In genomic region chr15:42133892-42134502, GRCh38 we compare ENCODE assay signal across 8 cellular contexts. TPM values are rescaled to one million over a fixed set of nuclear protein-coding genes. Genes with fewer than 3 reads are reported as not detected.
DNase-seq lines count a peak whose midpoint lies in the region; ATAC-seq, FAIRE-seq and TF ChIP-seq lines count a peak whose summit lies in the region.

No MANE protein-coding gene starts in this region.

- peak; percentile 41 to 54 for DNase-seq in A549 (ENCODE audit: low read depth in 1 of 2, low spot score in 1 of 2)
- peak; percentile 50 for DNase-seq in NCI-H345 (lab: John Stamatoyannopoulos, UW)
- peak; percentile 63 for DNase-seq in activated CD4-positive, alpha-beta T cell treated with anti-CD3 and anti-CD28 coated beads, Interleukin-2, amount 10 ng/mL, durations not matched to agents 7 days and 5 days
- peak; percentile 52 for DNase-seq in endothelial cell of umbilical vein (ENCODE audit: low read depth, low spot score)
- DNase-seq in osteocyte (ENCODE audit: extremely low spot score, unreplicated experiment), result peak; percentile 84

- no peak overlapping the region for H3K9ac ChIP-seq in endothelial cell of umbilical vein (replicated peaks; ENCODE audit: extremely low read depth, insufficient read depth, low read length)

- H3K4me3 ChIP-seq in A549 (no peak overlapping the region), endothelial cell of umbilical vein (replicated peaks in 1 of 3; ENCODE audit: insufficient read depth in 1 of 3, low read depth in 1 of 3, low read length in 3 of 3) (no peak overlapping the region)

- peaks cover 9% of the 10 kb centered on the region for H3K27me3 Mint-ChIP-seq in activated CD4-positive, alpha-beta T cell treated with anti-CD3 and anti-CD28 coated beads, Interleukin-2, amount 10 ng/mL, durations not matched to agents 7 days and 5 days
- H3K27me3 Mint-ChIP-seq in osteocyte (ENCODE audit: unreplicated experiment), result peaks cover 37% of the 10 kb centered on the region

- no peak for TF ChIP-seq EP300 in A549 (IDR thresholded peaks at IDR 0.05)

- TF ChIP-seq CTCF in A549 (IDR thresholded peaks at IDR 0.05) (peak; percentile 52), GM12874 (IDR thresholded peaks at IDR 0.05; ENCODE audit: insufficient read depth, low read depth, low read length) (peak; percentile 84), endothelial cell of umbilical vein (IDR thresholded peaks at IDR 0.05; ENCODE audit: extremely low read depth in 1 of 2, insufficient read depth in 1 of 2, low read depth in 1 of 2, low read length in 2 of 2) (peak; percentile 59 to 78), osteocyte (IDR thresholded peaks at IDR 0.05) (peak; percentile 54)

- no peaks in the 10 kb centered on the region for H3K9me1 ChIP-seq in endothelial cell of umbilical vein (replicated peaks; ENCODE audit: control insufficient read depth, extremely low read depth, insufficient read depth, low read length)

- no peaks in the 10 kb centered on the region for H3K79me2 ChIP-seq in endothelial cell of umbilical vein (ENCODE audit: control insufficient read depth, insufficient read depth, low read length)

- no peak overlapping the region for H2AFZ ChIP-seq in endothelial cell of umbilical vein (ENCODE audit: low read depth, low read length)

- H3K4me1 ChIP-seq in A549 (peaks cover 20% of the 10 kb centered on the region), endothelial cell of umbilical vein (ENCODE audit: control insufficient read depth, extremely low read depth, insufficient read depth, low read length) (no peaks in the 10 kb centered on the region)

- dilution Hi-C loops in endothelial cell of umbilical vein (cut with MboI; ENCODE audit: extremely low pct_ligation_motif_present, low sequenced_read_pairs), result no loop called here

- H3K9me3 ChIP-seq in A549, result no peaks in the 10 kb centered on the region
- H3K9me3 ChIP-seq in endothelial cell of umbilical vein (replicated peaks; ENCODE audit: control insufficient read depth, insufficient read depth, low read length), result no peaks in the 10 kb centered on the region

- H3K27ac Mint-ChIP-seq in activated CD4-positive, alpha-beta T cell treated with anti-CD3 and anti-CD28 coated beads, Interleukin-2, amount 10 ng/mL, durations not matched to agents 7 days and 5 days, result no peak overlapping the region
- no peak overlapping the region for H3K27ac Mint-ChIP-seq in osteocyte (ENCODE audit: unreplicated experiment)

- 51% methylated on average over 9 of the region's 11 CpGs for WGBS in A549 (ENCODE audit: missing lambda C conversion rate)

- intact Hi-C loops in endothelial cell of umbilical vein (cut with micrococcal nuclease), result loop anchor here (1.0 kb wide), 3 partner anchors 50 to 145 kb away; no protein-coding TSS in a partner anchor

- TF ChIP-seq POLR2A in A549 (IDR thresholded peaks at IDR 0.05; ENCODE audit: low read length) (no peak), endothelial cell of umbilical vein (IDR thresholded peaks at IDR 0.05; ENCODE audit: low read depth, low read length) (no peak)

- no peaks in the 10 kb centered on the region for H3K36me3 ChIP-seq in endothelial cell of umbilical vein (ENCODE audit: control insufficient read depth in 2 of 2, extremely low read depth in 1 of 2, insufficient read depth in 2 of 2, low read length in 2 of 2)

- peaks cover 15 to 19% of the 10 kb centered on the region in 2 experiments for H3K27me3 ChIP-seq in endothelial cell of umbilical vein (ENCODE audit: control insufficient read depth in 2 of 2, insufficient read depth in 2 of 2, low read length in 2 of 2)

- H3K4me2 ChIP-seq in A549, result peak overlapping the region; percentile 26; the same call in 1 of the 3 replicates
- H3K4me2 ChIP-seq in endothelial cell of umbilical vein (ENCODE audit: insufficient read depth, low read length), result no peak overlapping the region

- no peaks in the 10 kb centered on the region for H4K20me1 ChIP-seq in endothelial cell of umbilical vein (replicated peaks; ENCODE audit: control insufficient read depth, extremely low read depth, insufficient read depth, low read length)

- no peak overlapping the region for H3K27ac ChIP-seq in A549
- no peak overlapping the region for H3K27ac ChIP-seq in endothelial cell of umbilical vein (ENCODE audit: insufficient read depth, low read depth, low read length)

- H3K36me3 Mint-ChIP-seq in activated CD4-positive, alpha-beta T cell treated with anti-CD3 and anti-CD28 coated beads, Interleukin-2, amount 10 ng/mL, durations not matched to agents 7 days and 5 days (ENCODE audit: low read depth), result no peaks in the 10 kb centered on the region
- no peaks in the 10 kb centered on the region for H3K36me3 Mint-ChIP-seq in osteocyte (ENCODE audit: unreplicated experiment)

- POLR2A ChIA-PET in A549 (lab: Yijun Ruan, JAX), result no interaction called here
- POLR2A ChIA-PET in activated CD4-positive, alpha-beta T cell treated with anti-CD3 and anti-CD28 coated beads, Interleukin-2, amount 10 ng/mL, durations not matched to agents 7 days and 5 days (lab: Charles Lee), result no interaction called here
- POLR2A ChIA-PET in endothelial cell of umbilical vein (lab: Charles Lee), result no interaction called here

- FAIRE-seq in A549 (lab: Jason Lieb, UNC) (no peak), endothelial cell of umbilical vein (lab: Jason Lieb, UNC) (peak; percentile 79)

- TF ChIP-seq RAD21 in A549 (conservative IDR thresholded peaks at IDR 0.05 in 1 of 2, IDR thresholded peaks at IDR 0.05 in 1 of 2), result peak; percentile 55 to 65

- no peak overlapping the region for H3K4me3 Mint-ChIP-seq in activated CD4-positive, alpha-beta T cell treated with anti-CD3 and anti-CD28 coated beads, Interleukin-2, amount 10 ng/mL, durations not matched to agents 7 days and 5 days
- H3K4me3 Mint-ChIP-seq in osteocyte (ENCODE audit: unreplicated experiment), result no peak overlapping the region

- H3K9me3 Mint-ChIP-seq in activated CD4-positive, alpha-beta T cell treated with anti-CD3 and anti-CD28 coated beads, Interleukin-2, amount 10 ng/mL, durations not matched to agents 7 days and 5 days, result no peaks in the 10 kb centered on the region
- no peaks in the 10 kb centered on the region for H3K9me3 Mint-ChIP-seq in osteocyte (ENCODE audit: unreplicated experiment)

- ATAC-seq in A549, result peak; percentile 77 to 91; a peak in 4 of 6 replicates
- ATAC-seq in GM19328 (IDR thresholded peaks at IDR 0.05; ENCODE audit: unreplicated experiment), result no peak
- ATAC-seq in GM21619 (IDR thresholded peaks at IDR 0.05; ENCODE audit: unreplicated experiment), result no peak

- CTCF ChIA-PET in A549 (lab: Yijun Ruan, JAX), result interaction anchor here (0.6 to 2.3 kb wide), 11 partner anchors 11 to 145 kb away, joined by 3 to 14 read pairs (median 4); no protein-coding TSS in a partner anchor
- CTCF ChIA-PET in activated CD4-positive, alpha-beta T cell treated with anti-CD3 and anti-CD28 coated beads, Interleukin-2, amount 10 ng/mL, durations not matched to agents 7 days and 5 days (lab: Charles Lee), result interaction anchor here (0.8 to 1.3 kb wide), 3 partner anchors 65 to 150 kb away, joined by 3 to 5 read pairs (median 3); no protein-coding TSS in a partner anchor
- CTCF ChIA-PET in endothelial cell of umbilical vein (lab: Charles Lee), result interaction anchor here (0.6 to 5.6 kb wide), 25 partner anchors 10 to 143 kb away, joined by 3 to 96 read pairs (median 4); partner anchors contain the start of gene PLA2G4D

- BruUV-seq in endothelial cell of umbilical vein (replicated peaks; lab: Mats Ljungman, UMichigan), result no TSS peak

- peaks cover 1% of the 10 kb centered on the region for H3K4me1 Mint-ChIP-seq in activated CD4-positive, alpha-beta T cell treated with anti-CD3 and anti-CD28 coated beads, Interleukin-2, amount 10 ng/mL, durations not matched to agents 7 days and 5 days
- no peaks in the 10 kb centered on the region for H3K4me1 Mint-ChIP-seq in osteocyte (ENCODE audit: unreplicated experiment)

TF ChIP-seq in A549, 52 proteins besides CTCF, POLR2A, EP300 and RAD21 (continues in another document):
- TF ChIP-seq CHD4 (IDR thresholded peaks at IDR 0.05; ENCODE audit: borderline replicate concordance), result no peak

TF ChIP-seq in endothelial cell of umbilical vein, 7 proteins besides CTCF, POLR2A, EP300 and RAD21 (continues in another document):
- TF ChIP-seq JUN (IDR thresholded peaks at IDR 0.05; ENCODE audit: borderline replicate concordance, insufficient read depth, insufficient read length, low read depth), result no peak

RNA-seq across cellular contexts. Expression of gene PLA2G4F, which starts 22.4 kb away (rescaled TPM):
- polyA plus RNA-seq in A549 (2011; rRNA removed) (not detected in 2 replicates), A549 (2017; fragmentation: RNase III; extraction: RNeasy Plus Mini Kit Qiagen cat#74134 plus additional on column Dnase treatment) (not detected in 3 replicates), endothelial cell of umbilical vein (not detected in 2 replicates)
- polyA plus RNA-seq in A549 (2012; cell fraction: cytosol; rRNA removed), result not detected in 2 replicates
- not detected in 2 replicates for polyA plus RNA-seq in A549 (2012; cell fraction: nucleus; rRNA removed)
- not detected in 2 replicates for polyA minus RNA-seq in A549 (2011; rRNA and poly(A)+ RNA removed)
- not detected for total RNA-seq in activated CD4-positive, alpha-beta T cell treated with anti-CD3 and anti-CD28 coated beads, Interleukin-2, amount 10 ng/mL, durations not matched to agents 7 days and 5 days
- total RNA-seq in endothelial cell of umbilical vein (not detected in 2 replicates), osteocyte (not detected in 2 replicates)
- not detected in 2 replicates for polyA plus RNA-seq in endothelial cell of umbilical vein (2011; cell fraction: cytosol; rRNA removed)
- polyA plus RNA-seq in endothelial cell of umbilical vein (2011; cell fraction: nucleus; rRNA removed), result not detected in 2 replicates
- not detected in 2 replicates for polyA plus RNA-seq in endothelial cell of umbilical vein (2012)
- not detected in 2 replicates for polyA minus RNA-seq in endothelial cell of umbilical vein
- polyA minus RNA-seq in endothelial cell of umbilical vein (2011; cell fraction: cytosol; rRNA and poly(A)+ RNA removed), result not detected
- polyA minus RNA-seq in endothelial cell of umbilical vein (2011; cell fraction: nucleus; rRNA and poly(A)+ RNA removed), result not detected in 2 replicates

RNA-seq across cellular contexts. Expression of gene PLA2G4D, which starts 39.6 kb away (rescaled TPM):
- polyA plus RNA-seq in A549 (2011; rRNA removed) (not detected in 2 replicates), A549 (2017; fragmentation: RNase III; extraction: RNeasy Plus Mini Kit Qiagen cat#74134 plus additional on column Dnase treatment) (not detected in 3 replicates), endothelial cell of umbilical vein (not detected in 2 replicates)
- polyA plus RNA-seq in A549 (2012; cell fraction: cytosol; rRNA removed), result not detected in 2 replicates
- polyA plus RNA-seq in A549 (2012; cell fraction: nucleus; rRNA removed), result not detected in 2 replicates
- polyA minus RNA-seq in A549 (2011; rRNA and poly(A)+ RNA removed), result not detected in 2 replicates
- not detected for total RNA-seq in activated CD4-positive, alpha-beta T cell treated with anti-CD3 and anti-CD28 coated beads, Interleukin-2, amount 10 ng/mL, durations not matched to agents 7 days and 5 days
- total RNA-seq in endothelial cell of umbilical vein (not detected in 2 replicates), osteocyte (not detected in 2 replicates)
- not detected in 2 replicates for polyA plus RNA-seq in endothelial cell of umbilical vein (2011; cell fraction: cytosol; rRNA removed)
- polyA plus RNA-seq in endothelial cell of umbilical vein (2011; cell fraction: nucleus; rRNA removed), result not detected in 2 replicates
- polyA plus RNA-seq in endothelial cell of umbilical vein (2012), result not detected in 2 replicates
- not detected in 2 replicates for polyA minus RNA-seq in endothelial cell of umbilical vein
- polyA minus RNA-seq in endothelial cell of umbilical vein (2011; cell fraction: cytosol; rRNA and poly(A)+ RNA removed), result not detected
- polyA minus RNA-seq in endothelial cell of umbilical vein (2011; cell fraction: nucleus; rRNA and poly(A)+ RNA removed), result not detected in 2 replicates

Comparison
In these comparisons a context has a peak if more than half of its experiments do, and no peak if none do; other contexts are left out.
1. ATAC-seq: peak in A549 (2 of 2); none in GM19328 (single experiment) and GM21619 (single experiment).
2. Peak in every context shown above with its lines, with median percentiles within 50 percentile points of each other: DNase-seq and CTCF ChIP-seq.